Comparison of ENCODE assay signal across 21 cellular contexts in genomic region chr7:102398543-102398942, GRCh38. TPM values are rescaled to one million over a fixed set of nuclear protein-coding genes. Genes with fewer than 3 reads are reported as not detected.
DNase-seq lines count a peak whose midpoint lies in the region; ATAC-seq and TF ChIP-seq lines count a peak whose summit lies in the region.
"Had no signal": no experiment of that assay in that cellular context is flagged by ENCODE, and none has a peak within 500 bp of the region (broad histone marks: within the 10 kb centered on the region; RNA-seq: fewer than 3 reads in every experiment).

No MANE protein-coding gene starts in this region.

- H3K4me3 ChIP-seq in IMR-90 (ENCODE audit: insufficient read depth, low read depth, low read length) (no peak overlapping the region), trophoblast cell (ENCODE audit: low read depth, low read length) (no peak overlapping the region)
- H3K4me3 ChIP-seq: A549; BLaER1 treated with 17β-estradiol and CSF1 and Interleukin-3, amounts not matched to agents 10 nM and 100 nM; GM23248 had no signal

- peaks cover 23% of the 10 kb centered on the region for H3K4me1 Mint-ChIP-seq in activated T-cell treated with anti-CD3 and anti-CD28 coated beads, Interleukin-2, amount 50 U/mL, for 4 hours (ENCODE audit: low read depth)
- peaks cover 26% of the 10 kb centered on the region for H3K4me1 Mint-ChIP-seq in activated T-cell treated with anti-CD3 and anti-CD28 coated beads, Interleukin-2, amount 50 U/mL, for 24 hours (ENCODE audit: low read depth)
- H3K4me1 Mint-ChIP-seq in activated naive CD8-positive, alpha-beta T cell treated with anti-CD3 and anti-CD28 coated beads, Interleukin-2, amount 50 U/mL, for 24 hours = peaks cover 17% of the 10 kb centered on the region

- no peak for DNase-seq in activated T-cell treated with anti-CD3 and anti-CD28 coated beads, Interleukin-2, amount 50 U/mL, for 4 hours
- DNase-seq in activated T-cell treated with anti-CD3 and anti-CD28 coated beads, Interleukin-2, amount 50 U/mL, for 24 hours = no peak
- DNase-seq in IMR-90 = no peak
- DNase-seq in islet precursor cell = peak; percentile 1
- no peak for DNase-seq in trophoblast cell
- DNase-seq in activated naive CD8-positive, alpha-beta T cell treated with anti-CD3 and anti-CD28 coated beads, Interleukin-2, amount 50 U/mL, for 24 hours = no peak
- DNase-seq: 8988T; ACHN; AML-193; BE2C; Caco-2; CD4-positive, alpha-beta memory T cell; DMS153; DND-41; GM23248; H7; HCEC 1CT had no signal

- no CpG with 5 or more reads among the region's 8 CpGs for WGBS in IMR-90 (ENCODE audit: extremely low coverage in 2 of 2, insufficient read length in 1 of 2), 2 experiments
- no CpG with 5 or more reads among the region's 8 CpGs for WGBS in trophoblast cell (ENCODE audit: extremely low coverage, insufficient coverage, insufficient read length)

- ATAC-seq in activated T-cell treated with anti-CD3 and anti-CD28 coated beads, Interleukin-2, amount 50 U/mL, for 4 hours = no peak
- no peak for ATAC-seq in IMR-90 (ENCODE audit: low read depth)
- ATAC-seq in activated naive CD8-positive, alpha-beta T cell treated with anti-CD3 and anti-CD28 coated beads, Interleukin-2, amount 50 U/mL, for 24 hours = no peak
- ATAC-seq: A549 had no signal

- no peak overlapping the region for H3K27ac Mint-ChIP-seq in activated T-cell treated with anti-CD3 and anti-CD28 coated beads, Interleukin-2, amount 50 U/mL, for 24 hours
- H3K27ac Mint-ChIP-seq in activated naive CD8-positive, alpha-beta T cell treated with anti-CD3 and anti-CD28 coated beads, Interleukin-2, amount 50 U/mL, for 24 hours = no peak overlapping the region
- H3K27ac Mint-ChIP-seq: CD14-positive monocyte had no signal

- no peak overlapping the region for H2BK15ac ChIP-seq in IMR-90 (ENCODE audit: low read depth, low read length)

- H3K27me3 ChIP-seq in IMR-90 (ENCODE audit: control insufficient read depth, insufficient read depth, low read length) (no peaks in the 10 kb centered on the region), trophoblast cell (ENCODE audit: insufficient read depth, low read length) (no peaks in the 10 kb centered on the region)
- H3K27me3 ChIP-seq: BE2C; BLaER1 treated with 17β-estradiol and CSF1 and Interleukin-3, amounts not matched to agents 10 nM and 100 nM had no signal

- H3K9me3 ChIP-seq in IMR-90 (ENCODE audit: control insufficient read depth, insufficient read depth, low read length) = no peaks in the 10 kb centered on the region
- H3K9me3 ChIP-seq in trophoblast cell (ENCODE audit: insufficient read depth, low read depth, low read length) = no peaks in the 10 kb centered on the region
- H3K9me3 ChIP-seq: A549; BE2C; BLaER1 treated with 17β-estradiol and CSF1 and Interleukin-3, amounts not matched to agents 10 nM and 100 nM; Caco-2 had no signal

- H4K12ac ChIP-seq in trophoblast cell (ENCODE audit: low read depth, low read length) = no peak overlapping the region

- in situ Hi-C loops in IMR-90 (cut with MboI; ENCODE audit: low sequenced_read_pairs) = no loop called here

- H3K23ac ChIP-seq in IMR-90 (ENCODE audit: low read depth, low read length) = no peak overlapping the region
- no peak overlapping the region for H3K23ac ChIP-seq in trophoblast cell (ENCODE audit: low read length)

- H2BK12ac ChIP-seq in trophoblast cell (ENCODE audit: low read length) = no peak overlapping the region

- peak overlapping the region; percentile 93 for H3K4me3 Mint-ChIP-seq in activated T-cell treated with anti-CD3 and anti-CD28 coated beads, Interleukin-2, amount 50 U/mL, for 4 hours
- no peak overlapping the region for H3K4me3 Mint-ChIP-seq in activated T-cell treated with anti-CD3 and anti-CD28 coated beads, Interleukin-2, amount 50 U/mL, for 24 hours
- H3K4me3 Mint-ChIP-seq in activated naive CD8-positive, alpha-beta T cell treated with anti-CD3 and anti-CD28 coated beads, Interleukin-2, amount 50 U/mL, for 24 hours = no peak overlapping the region
- H3K4me3 Mint-ChIP-seq: CD14-positive monocyte had no signal

- no peak overlapping the region for H2BK20ac ChIP-seq in IMR-90 (ENCODE audit: low read depth, low read length)

- BruUV-seq in IMR-90 (replicated peaks; lab: Mats Ljungman, UMichigan) = no TSS peak

- TF ChIP-seq CTCF in IMR-90 (conservative IDR thresholded peaks at IDR 0.05; ENCODE audit: low read depth, low read length) = no peak

- peaks cover 5% of the 10 kb centered on the region for H3K4me1 ChIP-seq in IMR-90 (ENCODE audit: control insufficient read depth, insufficient read depth, low read length)
- peaks cover 3% of the 10 kb centered on the region in 2 experiments for H3K4me1 ChIP-seq in trophoblast cell (ENCODE audit: control insufficient read depth in 1 of 2, insufficient read depth in 2 of 2, low read length in 2 of 2)
- H3K4me1 ChIP-seq: BE2C had no signal

- no peaks in the 10 kb centered on the region for H3K27me3 Mint-ChIP-seq in activated T-cell treated with anti-CD3 and anti-CD28 coated beads, Interleukin-2, amount 50 U/mL, for 4 hours (ENCODE audit: low read depth)
- H3K27me3 Mint-ChIP-seq in activated T-cell treated with anti-CD3 and anti-CD28 coated beads, Interleukin-2, amount 50 U/mL, for 24 hours = no peaks in the 10 kb centered on the region
- no peaks in the 10 kb centered on the region for H3K27me3 Mint-ChIP-seq in activated naive CD8-positive, alpha-beta T cell treated with anti-CD3 and anti-CD28 coated beads, Interleukin-2, amount 50 U/mL, for 24 hours
- H3K27me3 Mint-ChIP-seq: CD4-positive, alpha-beta memory T cell had no signal

- POLR2A ChIA-PET in IMR-90 (lab: Charles Lee; ENCODE audit: unreplicated experiment) = no interaction called here

- no peak overlapping the region for H3K56ac ChIP-seq in IMR-90 (ENCODE audit: extremely low read depth, insufficient read depth, low read length)

- H3K79me1 ChIP-seq in IMR-90 (ENCODE audit: low read depth in 1 of 2, low read length in 2 of 2) = peaks cover 23 to 26% of the 10 kb centered on the region in 2 experiments
- peaks cover 13% of the 10 kb centered on the region for H3K79me1 ChIP-seq in trophoblast cell (ENCODE audit: low read length)

- no peak for TF ChIP-seq POLR2A in IMR-90 (IDR thresholded peaks at IDR 0.05; ENCODE audit: low read depth, low read length)

- H3K4me2 ChIP-seq in IMR-90 (ENCODE audit: low read depth, low read length) = no peak overlapping the region
- no peak overlapping the region for H3K4me2 ChIP-seq in trophoblast cell (ENCODE audit: low read length)
- H3K4me2 ChIP-seq: A549; BLaER1 treated with 17β-estradiol and CSF1 and Interleukin-3, amounts not matched to agents 10 nM and 100 nM had no signal

- H2AFZ ChIP-seq in IMR-90 (replicated peaks; ENCODE audit: low read length, poor library complexity) (no peak overlapping the region), trophoblast cell (ENCODE audit: insufficient read depth, low read length, poor library complexity) (no peak overlapping the region)
- H2AFZ ChIP-seq: GM23248 had no signal

- CTCF ChIA-PET in IMR-90 (lab: Yijun Ruan, JAX) = interaction anchor here (0.7 kb wide), 1 partner anchor 827 kb away, joined by 5 read pairs; no protein-coding TSS in a partner anchor

- no peaks in the 10 kb centered on the region; the same call in 1 of the 2 replicates for H4K20me1 ChIP-seq in IMR-90 (ENCODE audit: insufficient read depth, low read length)

- H2AK9ac ChIP-seq in IMR-90 (replicated peaks; ENCODE audit: low read depth, low read length, poor library complexity) = no peak overlapping the region

- H4K8ac ChIP-seq in IMR-90 (ENCODE audit: low read depth in 2 of 2, low read length in 2 of 2) (no peak overlapping the region), trophoblast cell (ENCODE audit: low read depth, low read length) (no peak overlapping the region)

- H3K36me3 ChIP-seq in IMR-90 (ENCODE audit: control insufficient read depth, insufficient read depth, low read length) (peaks cover 24% of the 10 kb centered on the region), trophoblast cell (ENCODE audit: control insufficient read depth in 1 of 2, insufficient read depth in 2 of 2, low read length in 2 of 2) (peaks cover 34% of the 10 kb centered on the region in 2 experiments)

- H3K18ac ChIP-seq in IMR-90 (ENCODE audit: low read depth, low read length) = no peak overlapping the region
- no peak overlapping the region for H3K18ac ChIP-seq in trophoblast cell (ENCODE audit: low read length)

- H3K4ac ChIP-seq in IMR-90 (ENCODE audit: low read depth, low read length) (no peak overlapping the region), trophoblast cell (ENCODE audit: low read depth, low read length) (no peak overlapping the region)

- H3K14ac ChIP-seq in IMR-90 (replicated peaks; ENCODE audit: low read depth, low read length) (no peak overlapping the region), trophoblast cell (ENCODE audit: low read length) (no peak overlapping the region)

- no peaks in the 10 kb centered on the region for H3K9me1 ChIP-seq in IMR-90 (ENCODE audit: insufficient read depth, low read length)

- no peak for TF ChIP-seq RAD21 in IMR-90 (IDR thresholded peaks at IDR 0.05; ENCODE audit: low read length)

- H2AK5ac ChIP-seq in IMR-90 (ENCODE audit: low read depth, low read length) (no peak overlapping the region), trophoblast cell (ENCODE audit: low read length) (no peak overlapping the region)

- H3K27ac ChIP-seq in IMR-90 (ENCODE audit: insufficient read depth, low read length) (no peak overlapping the region), trophoblast cell (ENCODE audit: low read depth, low read length) (no peak overlapping the region)
- H3K27ac ChIP-seq: A549; BLaER1 treated with 17β-estradiol and CSF1 and Interleukin-3, amounts not matched to agents 10 nM and 100 nM; GM23248 had no signal

- no peak overlapping the region for H4K5ac ChIP-seq in IMR-90 (ENCODE audit: low read depth, low read length)

- dilution Hi-C loops in IMR-90 (cut with HindIII; ENCODE audit: low sequenced_read_pairs, unreplicated experiment) = no loop called here

- no peaks in the 10 kb centered on the region for H3K9me3 Mint-ChIP-seq in activated T-cell treated with anti-CD3 and anti-CD28 coated beads, Interleukin-2, amount 50 U/mL, for 4 hours
- H3K9me3 Mint-ChIP-seq in activated T-cell treated with anti-CD3 and anti-CD28 coated beads, Interleukin-2, amount 50 U/mL, for 24 hours = no peaks in the 10 kb centered on the region
- no peaks in the 10 kb centered on the region for H3K9me3 Mint-ChIP-seq in activated naive CD8-positive, alpha-beta T cell treated with anti-CD3 and anti-CD28 coated beads, Interleukin-2, amount 50 U/mL, for 24 hours
- H3K9me3 Mint-ChIP-seq: CD14-positive monocyte; CD4-positive, alpha-beta memory T cell had no signal

- intact Hi-C loops in IMR-90 (cut with micrococcal nuclease) = no loop called here

- H2BK120ac ChIP-seq in IMR-90 (ENCODE audit: low read depth, low read length) (no peak overlapping the region), trophoblast cell (ENCODE audit: insufficient read depth, low read length, poor library complexity) (no peak overlapping the region)

- H2BK5ac ChIP-seq in IMR-90 (ENCODE audit: low read depth, low read length, poor library complexity, severe bottlenecking) (no peak overlapping the region), trophoblast cell (ENCODE audit: low read depth, low read length, poor library complexity) (no peak overlapping the region)

- H3K36me3 Mint-ChIP-seq in activated T-cell treated with anti-CD3 and anti-CD28 coated beads, Interleukin-2, amount 50 U/mL, for 4 hours (ENCODE audit: insufficient read depth) = peaks cover 16% of the 10 kb centered on the region
- H3K36me3 Mint-ChIP-seq in activated T-cell treated with anti-CD3 and anti-CD28 coated beads, Interleukin-2, amount 50 U/mL, for 24 hours (ENCODE audit: low read depth) = peaks cover 86% of the 10 kb centered on the region
- peaks cover 30% of the 10 kb centered on the region for H3K36me3 Mint-ChIP-seq in activated naive CD8-positive, alpha-beta T cell treated with anti-CD3 and anti-CD28 coated beads, Interleukin-2, amount 50 U/mL, for 24 hours (ENCODE audit: low read depth)

- no peak overlapping the region for H4K91ac ChIP-seq in IMR-90 (ENCODE audit: insufficient read depth, low read depth, low read length)
- H4K91ac ChIP-seq in trophoblast cell (ENCODE audit: low read depth, low read length) = no peak overlapping the region

- no peak overlapping the region for H3K9ac ChIP-seq in IMR-90 (ENCODE audit: low read depth, low read length)
- H3K9ac ChIP-seq in trophoblast cell (ENCODE audit: low read length) = no peak overlapping the region
- H3K9ac ChIP-seq: GM23248 had no signal

- peaks cover 8% of the 10 kb centered on the region for H3K79me2 ChIP-seq in trophoblast cell (ENCODE audit: control insufficient read depth, insufficient read depth, low read length, poor library complexity)

RNA-seq across cellular contexts. Expression of gene PRKRIP1, which starts 2.4 kb away (rescaled TPM):
- total RNA-seq in activated T-cell treated with anti-CD3 and anti-CD28 coated beads, Interleukin-2, amount 50 U/mL, for 4 hours = 10 to 100 TPM; 24.8 to 30.1 (median 27.0) TPM
- total RNA-seq in IMR-90 (2012; rRNA removed) = 6.5 and 9.4 TPM in 2 replicates
- 21.6 and 21.8 TPM in 2 replicates for polyA plus RNA-seq in IMR-90 (2012; rRNA removed)
- 12.4 and 16.7 TPM in 2 replicates for polyA plus RNA-seq in IMR-90 (2012; cell fraction: cytosol; rRNA removed)
- polyA plus RNA-seq in IMR-90 (2012; cell fraction: nucleus; rRNA removed; ENCODE audit: low replicate concordance) = 163 and 174 TPM in 2 replicates
- 23.6 and 26.4 TPM in 2 replicates for polyA plus RNA-seq in trophoblast cell (2013)

RNA-seq across cellular contexts. Expression of gene ORAI2, which starts 34.8 kb away (rescaled TPM):
- total RNA-seq in activated T-cell treated with anti-CD3 and anti-CD28 coated beads, Interleukin-2, amount 50 U/mL, for 4 hours = 10 to 100 TPM; 24.8 to 35.9 (median 27.4) TPM
- 52.0 and 52.2 TPM in 2 replicates for total RNA-seq in IMR-90 (2012; rRNA removed)
- 58.3 and 73.5 TPM in 2 replicates for polyA plus RNA-seq in IMR-90 (2012; rRNA removed)
- polyA plus RNA-seq in IMR-90 (2012; cell fraction: cytosol; rRNA removed) = 49.7 and 66.1 TPM in 2 replicates
- 8.9 and 24.5 TPM in 2 replicates for polyA plus RNA-seq in IMR-90 (2012; cell fraction: nucleus; rRNA removed; ENCODE audit: low replicate concordance)
- 21.6 and 23.0 TPM in 2 replicates for polyA plus RNA-seq in trophoblast cell (2013)

RNA-seq across cellular contexts. Expression of gene SPDYE6, which starts 42.3 kb away (rescaled TPM):
- total RNA-seq in activated T-cell treated with anti-CD3 and anti-CD28 coated beads, Interleukin-2, amount 50 U/mL, for 4 hours = not detected
- not detected in 2 replicates for total RNA-seq in IMR-90 (2012; rRNA removed)
- not detected in 2 replicates for polyA plus RNA-seq in IMR-90 (2012; rRNA removed)
- not detected in 2 replicates for polyA plus RNA-seq in IMR-90 (2012; cell fraction: cytosol; rRNA removed)
- polyA plus RNA-seq in IMR-90 (2012; cell fraction: nucleus; rRNA removed; ENCODE audit: low replicate concordance) = not detected in 2 replicates
- polyA plus RNA-seq in trophoblast cell (2013) = not detected in 2 replicates
- total RNA-seq: Caco-2; CD4-positive, alpha-beta memory T cell; GM23248; H1; H7 had no signal
- polyA plus RNA-seq: A549, GM23248, H1 had no signal
